Comparison of ENCODE assay signal across 8 cellular contexts in genomic region chr2:53787255-53787910, GRCh38. TPM values are rescaled to one million over a fixed set of nuclear protein-coding genes. Genes with fewer than 3 reads are reported as not detected.
DNase-seq lines count a peak whose midpoint lies in the region; ATAC-seq lines count a peak whose summit lies in the region.

No MANE protein-coding gene starts in this region.

- peak overlapping the region; percentile 91 for H3K56ac ChIP-seq in mesendoderm (ENCODE audit: low read length)

- H3K27me3 ChIP-seq in SJCRH30 (no peaks in the 10 kb centered on the region), mesendoderm (ENCODE audit: insufficient read depth, low read length, poor library complexity) (no peaks in the 10 kb centered on the region)
- H3K27me3 ChIP-seq in effector memory CD4-positive, alpha-beta T cell (replicated peaks; ENCODE audit: control insufficient read depth, insufficient read depth, low read length, poor library complexity, severe bottlenecking) = no peaks in the 10 kb centered on the region

- no peak overlapping the region for H2BK15ac ChIP-seq in mesendoderm (replicated peaks; ENCODE audit: low read depth)

- peak; percentile 43 for ATAC-seq in GM19328 (IDR thresholded peaks at IDR 0.05; ENCODE audit: unreplicated experiment)
- peak; percentile 43 for ATAC-seq in HG03342 (IDR thresholded peaks at IDR 0.05; ENCODE audit: unreplicated experiment)

- DNase-seq in Caki2 (ENCODE audit: low read depth) (peak; percentile 27), SJCRH30 (peak in 1 of 2 experiments; percentile 34), mesendoderm (no peak)
- DNase-seq in effector memory CD4-positive, alpha-beta T cell = no peak
- no peak for DNase-seq in effector CD4-positive, alpha-beta T cell

- H3K9ac ChIP-seq in mesendoderm (ENCODE audit: low read length) = peak overlapping the region; percentile 88

- WGBS in mesendoderm (ENCODE audit: extremely low coverage, insufficient coverage, low lambda C conversion rate) = no CpG with 5 or more reads among the region's 29 CpGs
- WGBS in urinary bladder = under 1% methylated on average over 29 of the region's 29 CpGs

- no peak overlapping the region for H3K23ac ChIP-seq in mesendoderm (ENCODE audit: low read length)

- peak overlapping the region; percentile 78 for H3K4me3 ChIP-seq in SJCRH30
- peak overlapping the region; percentile 91 for H3K4me3 ChIP-seq in effector memory CD4-positive, alpha-beta T cell (ENCODE audit: insufficient read depth, low read depth, low read length, poor library complexity, severe bottlenecking)
- peak overlapping the region; percentile 94 for H3K4me3 ChIP-seq in mesendoderm (ENCODE audit: low read length)
- H3K4me3 ChIP-seq in urinary bladder (ENCODE audit: low read depth, low read length) = peak overlapping the region; percentile 77

- H3K9me3 ChIP-seq in SJCRH30 (replicated peaks) = no peaks in the 10 kb centered on the region
- H3K9me3 ChIP-seq in effector memory CD4-positive, alpha-beta T cell (ENCODE audit: control insufficient read depth, low read length) = no peaks in the 10 kb centered on the region

- peak overlapping the region; percentile 72 for H3K27ac ChIP-seq in SJCRH30
- peak overlapping the region; percentile 81 for H3K27ac ChIP-seq in effector memory CD4-positive, alpha-beta T cell (ENCODE audit: insufficient read depth, low read length, poor library complexity, severe bottlenecking)
- H3K27ac ChIP-seq in mesendoderm (ENCODE audit: low read depth, low read length) = peak overlapping the region; percentile 65
- peak overlapping the region; percentile 28 for H3K27ac ChIP-seq in urinary bladder (ENCODE audit: low read depth)

- no peak overlapping the region for H4K5ac ChIP-seq in mesendoderm (ENCODE audit: low read length)

- peak overlapping the region; percentile 92 for H3K4me2 ChIP-seq in mesendoderm (ENCODE audit: low read length)

- no peak overlapping the region for H2BK5ac ChIP-seq in mesendoderm (ENCODE audit: low read length)

- H2BK120ac ChIP-seq in mesendoderm (ENCODE audit: low read depth, low read length) = no peak overlapping the region

- H3K18ac ChIP-seq in mesendoderm (ENCODE audit: low read length) = peak overlapping the region; percentile 45

- H3K4ac ChIP-seq in mesendoderm (ENCODE audit: low read depth, low read length) = no peak overlapping the region

- in situ Hi-C loops in Caki2 (cut with HindIII; ENCODE audit: low pct_unique_long_range_greater_than_20kb, low sequenced_read_pairs) = no loop called here

- H3K4me1 ChIP-seq in SJCRH30 (no peaks in the 10 kb centered on the region), mesendoderm (ENCODE audit: control insufficient read depth, low read depth, low read length) (no peaks in the 10 kb centered on the region), urinary bladder (ENCODE audit: insufficient read depth) (peaks cover 2% of the 10 kb centered on the region)
- peaks cover 13% of the 10 kb centered on the region for H3K4me1 ChIP-seq in effector memory CD4-positive, alpha-beta T cell (ENCODE audit: control insufficient read depth, insufficient read depth, low read length, poor library complexity, severe bottlenecking)

- H4K8ac ChIP-seq in mesendoderm (ENCODE audit: low read depth, low read length) = no peak overlapping the region

- no peak overlapping the region for H2AK5ac ChIP-seq in mesendoderm (ENCODE audit: low read length)

- peaks cover 35% of the 10 kb centered on the region for H3K79me2 ChIP-seq in mesendoderm (ENCODE audit: control insufficient read depth, insufficient read depth, low read length)

- H3K36me3 ChIP-seq in SJCRH30 (peaks cover 14% of the 10 kb centered on the region; the same call in 1 of the 2 replicates), mesendoderm (ENCODE audit: control insufficient read depth, insufficient read depth, low read length) (no peaks in the 10 kb centered on the region), urinary bladder (ENCODE audit: insufficient read depth) (no peaks in the 10 kb centered on the region)
- no peaks in the 10 kb centered on the region for H3K36me3 ChIP-seq in effector memory CD4-positive, alpha-beta T cell (ENCODE audit: control insufficient read depth, insufficient read depth, low read length)

- peaks cover 9% of the 10 kb centered on the region for H3K79me1 ChIP-seq in mesendoderm (ENCODE audit: low read length)

RNA-seq across cellular contexts. Expression of gene ERLEC1, which starts 0.5 kb away (rescaled TPM):
- 32.9 and 33.9 TPM in 2 replicates for total RNA-seq in Caki2 (2014; rRNA removed; shearing (Covaris generic); ENCODE audit: low replicate concordance)
- 46.9 and 51.5 TPM in 2 replicates for total RNA-seq in SJCRH30 (2014; rRNA removed; shearing (Covaris generic))
- polyA plus RNA-seq in mesendoderm (2013, experiment 1 of 2) = 25.1 TPM
- polyA plus RNA-seq in mesendoderm (2013, experiment 2 of 2) = 25.3 TPM
- total RNA-seq in urinary bladder = 97.7 TPM
- polyA plus RNA-seq in urinary bladder = 49.7 TPM

RNA-seq across cellular contexts. Expression of gene ASB3, which starts 0.6 kb away (rescaled TPM):
- total RNA-seq in Caki2 (2014; rRNA removed; shearing (Covaris generic); ENCODE audit: low replicate concordance) = 15.9 and 20.0 TPM in 2 replicates
- 42.3 and 44.4 TPM in 2 replicates for total RNA-seq in SJCRH30 (2014; rRNA removed; shearing (Covaris generic))
- 20.5 TPM for polyA plus RNA-seq in mesendoderm (2013, experiment 1 of 2)
- 19.6 TPM for polyA plus RNA-seq in mesendoderm (2013, experiment 2 of 2)
- 51.2 TPM for total RNA-seq in urinary bladder
- polyA plus RNA-seq in urinary bladder = 9.0 TPM

RNA-seq across cellular contexts. Expression of gene CHAC2, which starts 19.8 kb away (rescaled TPM):
- total RNA-seq in Caki2 (2014; rRNA removed; shearing (Covaris generic); ENCODE audit: low replicate concordance) = 15.2 and 24.5 TPM in 2 replicates
- total RNA-seq in SJCRH30 (2014; rRNA removed; shearing (Covaris generic)) = 25.8 and 30.2 TPM in 2 replicates
- 8.7 TPM for polyA plus RNA-seq in mesendoderm (2013, experiment 1 of 2)
- 14.8 TPM for polyA plus RNA-seq in mesendoderm (2013, experiment 2 of 2)
- 2.3 TPM for total RNA-seq in urinary bladder
- polyA plus RNA-seq in urinary bladder = 1.4 TPM

Comparison
In these comparisons a context has a peak if more than half of its experiments do, and no peak if none do; other contexts are left out.
1. H3K27ac ChIP-seq: peak in every context shown above with its lines; median percentile 81 in effector memory CD4-positive, alpha-beta T cell; 72 in SJCRH30; 65 in mesendoderm; 28 in urinary bladder.